ENCODE assay signal across 10 cellular contexts in the genomic region with DNA sequence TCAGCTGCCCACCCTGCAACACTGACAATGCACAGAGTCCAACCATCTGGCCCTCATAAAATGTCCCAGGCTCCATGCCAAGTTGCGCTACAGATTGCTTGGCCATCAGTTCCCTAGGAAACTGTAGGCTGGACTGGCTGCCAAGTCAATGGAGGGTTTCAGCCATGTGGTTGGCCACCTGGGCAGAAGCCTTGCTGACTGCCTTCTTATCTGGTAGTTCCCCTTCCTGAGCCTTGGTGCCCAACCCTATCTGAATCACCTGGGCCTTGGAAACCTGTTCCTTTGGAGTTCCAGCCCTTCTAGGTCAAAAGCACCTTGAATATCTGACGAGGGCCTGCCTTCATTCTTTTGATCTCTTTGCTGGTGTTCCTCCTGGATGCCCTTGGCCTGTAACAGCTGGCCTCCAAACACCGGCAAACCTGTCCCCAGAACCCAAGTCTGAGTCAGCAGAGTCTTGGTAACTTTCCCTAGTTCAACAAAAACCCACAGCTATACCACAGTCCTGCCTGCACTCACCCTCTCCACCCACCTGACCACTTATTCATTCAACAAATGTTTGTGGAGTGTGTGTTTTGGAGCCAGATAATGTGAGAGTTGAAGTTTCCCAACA. TPM values are rescaled to one million over a fixed set of nuclear protein-coding genes. Genes with fewer than 3 reads are reported as not detected.
DNase-seq lines count a peak whose midpoint lies in the region; ATAC-seq and TF ChIP-seq lines count a peak whose summit lies in the region.
"Had no signal": no experiment of that assay in that cellular context is flagged by ENCODE, and none has a peak within 500 bp of the region (broad histone marks: within the 10 kb centered on the region; RNA-seq: fewer than 3 reads in every experiment).

No MANE protein-coding gene starts in this region.

- intact Hi-C loops in body of pancreas (cut with DNase I): no loop called here

- H3K36me3 ChIP-seq in body of pancreas (replicated peaks in 1 of 2; ENCODE audit: insufficient read depth in 1 of 2, low read depth in 2 of 2): no peaks in the 10 kb centered on the region

- H3K9me3 ChIP-seq in body of pancreas: no peaks in the 10 kb centered on the region

- ATAC-seq in GM18867 (IDR thresholded peaks at IDR 0.05; ENCODE audit: unreplicated experiment) (peak; percentile 19), body of pancreas (peak; percentile 97), HG03039 (IDR thresholded peaks at IDR 0.05; ENCODE audit: unreplicated experiment) (no peak)
- ATAC-seq: WTC11 had no signal

- H3K27me3 ChIP-seq in body of pancreas: no peaks in the 10 kb centered on the region

- whole genome bisulfite sequencing in body of pancreas, 2 donors: 13 to 18% methylated on average over 3 of the region's 3 CpGs

- peak overlapping the region; percentile 51 to 90 (median 76) for H3K27ac ChIP-seq in body of pancreas

- no peak for TF ChIP-seq CTCF in body of pancreas (IDR thresholded peaks at IDR 0.05)

- DNase-seq in NAMALWA (ENCODE audit: low spot score) (peak; percentile 29), body of pancreas (peak; percentile 88 to 96 (median 92)), myocyte (ENCODE audit: low read depth) (peak; percentile 66), SW 1271 (lab: John Stamatoyannopoulos, UW) (no peak), GM19238 (ENCODE audit: insufficient read length, low spot score) (no peak)
- no peak for DNase-seq in stimulated activated CD4-positive, alpha-beta T cell treated with anti-CD3 and anti-CD28 coated beads, Interleukin-2, amount 100 ng/mL, for 48 hours
- DNase-seq: foreskin melanocyte had no signal

- H3K4me1 ChIP-seq in body of pancreas: peaks cover 18% of the 10 kb centered on the region

- H3K4me3 ChIP-seq in body of pancreas: no peak overlapping the region

- no peak for TF ChIP-seq POLR2A in body of pancreas (IDR thresholded peaks at IDR 0.05)

RNA-seq across cellular contexts. Expression of gene KDM7A, which starts 37.4 kb away (rescaled TPM):
- 1 to 10 TPM; 5.3 to 9.6 TPM for total RNA-seq in body of pancreas
- 12.3 and 19.5 TPM in 2 replicates for total RNA-seq in myocyte
- 3.7 TPM for polyA plus RNA-seq in myocyte (2012)

Comparison
In these comparisons a context has a peak if more than half of its experiments do, and no peak if none do; other contexts are left out.
1. DNase-seq: peak in NAMALWA (single experiment), body of pancreas (4 of 4) and myocyte (single experiment); none in stimulated activated CD4-positive, alpha-beta T cell treated with anti-CD3 and anti-CD28 coated beads, Interleukin-2, amount 100 ng/mL, for 48 hours (0 of 2), SW 1271 (0 of 2) and GM19238 (single experiment).